10 cellular contexts compared by ENCODE assay signal in genomic region chr4:186554485-186554884, GRCh38. TPM values are rescaled to one million over a fixed set of nuclear protein-coding genes. Genes with fewer than 3 reads are reported as not detected.
A peak's percentile ranks its signal among the peaks of the same experiment; 100 is the strongest.
DNase-seq lines count a peak whose midpoint lies in the region; TF ChIP-seq lines count a peak whose summit lies in the region.
"Had no signal": no experiment of that assay in that cellular context is flagged by ENCODE, and none has a peak within 500 bp of the region (broad histone marks: within the 10 kb centered on the region; RNA-seq: fewer than 3 reads in every experiment).

No MANE protein-coding gene starts in this region.

- H3K27me3 ChIP-seq in dorsolateral prefrontal cortex (peaks cover 0 to 67% (median 33%) of the 10 kb centered on the region in 45 donors), mucosa of stomach (ENCODE audit: control insufficient read depth, insufficient read depth, low read length) (peaks cover 22% of the 10 kb centered on the region), SJCRH30 (no peaks in the 10 kb centered on the region)
- H3K27me3 ChIP-seq: ovary, vagina had no signal

- intact Hi-C loops in dorsolateral prefrontal cortex (cut with DNase I): no loop called here

- peak; percentile 46 for DNase-seq in AG20443 (ENCODE audit: low spot score)
- DNase-seq in NCI-H1105 treated with DMSO at 0.1 percent for 48 hours (lab: John Stamatoyannopoulos, UW): peak; percentile 57
- DNase-seq in dorsolateral prefrontal cortex: peak in 1 of 10 donors; percentile 22
- DNase-seq in middle frontal gyrus (ENCODE audit: extremely low spot score, low spot score): no peak
- no peak for DNase-seq in HuH-7.5 (ENCODE audit: low spot score)
- no peak for DNase-seq in SJCRH30
- DNase-seq in cortex of kidney (lab: John Stamatoyannopoulos, UW): no peak
- DNase-seq: ovary had no signal

- H3K4me1 ChIP-seq in mucosa of stomach (ENCODE audit: control insufficient read depth, insufficient read depth, low read length) (peaks cover 10% of the 10 kb centered on the region), SJCRH30 (peaks cover 20% of the 10 kb centered on the region)

- TF ChIP-seq CTCF in dorsolateral prefrontal cortex (IDR thresholded peaks at IDR 0.05 in 54 of 56, conservative IDR thresholded peaks at IDR 0.05 in 2 of 56; ENCODE audit: low read depth in 1 of 56, partially characterized antibody in 56 of 56): peak in 2 of 56 donors; percentile 6 to 21

- no peak overlapping the region for H3K27ac ChIP-seq in dorsolateral prefrontal cortex
- H3K27ac ChIP-seq in SJCRH30: no peak overlapping the region
- H3K27ac ChIP-seq: ovary, vagina had no signal

- no peaks in the 10 kb centered on the region for H3K9me3 ChIP-seq in mucosa of stomach (ENCODE audit: control insufficient read depth, low read length)
- H3K9me3 ChIP-seq in SJCRH30 (replicated peaks): no peaks in the 10 kb centered on the region
- H3K9me3 ChIP-seq: ovary, vagina had no signal

- H3K36me3 ChIP-seq in mucosa of stomach (ENCODE audit: control insufficient read depth, insufficient read depth, low read length): no peaks in the 10 kb centered on the region
- H3K36me3 ChIP-seq in SJCRH30: no peaks in the 10 kb centered on the region
- H3K36me3 ChIP-seq: ovary, vagina had no signal

- H3K4me3 ChIP-seq in dorsolateral prefrontal cortex: peak overlapping the region in 53 of 59 donors; percentile 23 to 69 (median 50)
- peak overlapping the region; percentile 52 for H3K4me3 ChIP-seq in mucosa of stomach (ENCODE audit: low read length)
- H3K4me3 ChIP-seq in SJCRH30: no peak overlapping the region
- H3K4me3 ChIP-seq: ovary had no signal

- H3K9ac ChIP-seq in mucosa of stomach (ENCODE audit: low read length): peak overlapping the region; percentile 42

RNA-seq across cellular contexts. Expression of gene MTNR1A, which starts 0.9 kb away (rescaled TPM):
- 1 to 10 TPM in 7 of 120 experiments, under 1 TPM in 61, not detected in 52; 0.32 to 1.6 (median 0.60) TPM for total RNA-seq in dorsolateral prefrontal cortex
- not detected in 2 replicates for total RNA-seq in SJCRH30 (2014; rRNA removed; shearing (Covaris generic))
- total RNA-seq: ovary, vagina had no signal

Comparison
In these comparisons a context has a peak if more than half of its experiments do, and no peak if none do; other contexts are left out.
1. DNase-seq: peak in AG20443 (single experiment) and NCI-H1105 treated with DMSO at 0.1 percent for 48 hours (single experiment); none in middle frontal gyrus (single experiment), HuH-7.5 (single experiment), SJCRH30 (0 of 2) and cortex of kidney (single experiment).